In the genomic region with DNA sequence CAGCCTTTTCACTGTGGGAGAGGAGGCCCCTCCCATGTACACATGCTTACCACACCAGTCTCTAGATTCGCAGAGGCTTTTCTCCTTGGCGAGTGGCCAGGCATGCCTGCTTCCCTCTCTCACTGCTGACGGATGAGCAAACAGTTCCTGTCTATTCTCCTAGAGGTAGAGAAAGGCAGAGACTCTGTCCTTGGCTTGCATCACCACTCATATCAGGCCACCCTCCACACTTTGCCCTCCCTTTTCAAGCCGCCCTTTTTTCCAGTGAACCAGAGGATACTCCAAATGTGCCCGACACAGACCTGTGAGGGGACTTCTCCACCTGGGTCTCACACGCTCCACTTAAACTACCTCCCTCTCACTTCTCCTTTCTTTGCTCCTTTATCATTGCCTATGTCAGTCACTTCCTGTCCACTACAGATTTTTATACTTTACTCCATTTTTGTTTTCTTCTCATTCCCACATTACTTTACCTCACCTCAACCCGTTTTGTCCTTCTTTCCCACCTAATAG, we compare ENCODE assay signal across 9 cellular contexts.
A peak's percentile ranks its signal among the peaks of the same experiment; 100 is the strongest.
DNase-seq lines count a peak whose midpoint lies in the region; ATAC-seq and TF ChIP-seq lines count a peak whose summit lies in the region.
"Had no signal": no experiment of that assay in that cellular context is flagged by ENCODE, and none has a peak within 500 bp of the region (broad histone marks: within the 10 kb centered on the region; RNA-seq: fewer than 3 reads in every experiment).

No MANE protein-coding gene starts in this region.

- no peaks in the 10 kb centered on the region for H3K36me3 ChIP-seq in mammary epithelial cell (ENCODE audit: insufficient read depth, low read length)
- H3K36me3 ChIP-seq in lung (ENCODE audit: control insufficient read depth in 2 of 2, insufficient read depth in 2 of 2, low read length in 2 of 2) = no peaks in the 10 kb centered on the region
- H3K36me3 ChIP-seq: BLaER1 treated with 17β-estradiol and CSF1 and Interleukin-3, amounts not matched to agents 10 nM and 100 nM had no signal

- intact Hi-C loops in mammary epithelial cell (cut with micrococcal nuclease) = loop anchor here (10.0 kb wide), 1 partner anchor 343 kb away; no protein-coding TSS in a partner anchor

- no peak for TF ChIP-seq CTCF in mammary epithelial cell (conservative IDR thresholded peaks at IDR 0.05 in 1 of 2, IDR thresholded peaks at IDR 0.05 in 1 of 2; ENCODE audit: extremely low read depth in 1 of 2, insufficient read depth in 1 of 2, low read depth in 1 of 2, low read length in 2 of 2)
- TF ChIP-seq CTCF in lung (IDR thresholded peaks at IDR 0.05; ENCODE audit: control extremely low read depth, extremely low read depth) = no peak

- no peaks in the 10 kb centered on the region for H3K79me2 ChIP-seq in mammary epithelial cell (ENCODE audit: insufficient read depth, low read length)

- in situ Hi-C loops in mammary epithelial cell (cut with MboI; ENCODE audit: low sequenced_read_pairs in 2 of 2) = no loop called here

- BruUV-seq in mammary epithelial cell (replicated peaks; lab: Mats Ljungman, UMichigan) = no TSS peak

- no peaks in the 10 kb centered on the region for H4K20me1 ChIP-seq in mammary epithelial cell (ENCODE audit: insufficient read depth, low read length)
- H4K20me1 ChIP-seq: BLaER1 treated with 17β-estradiol and CSF1 and Interleukin-3, amounts not matched to agents 10 nM and 100 nM had no signal

- dilution Hi-C loops in mammary epithelial cell (cut with HindIII; ENCODE audit: low sequenced_read_pairs) = no loop called here

- H3K27me3 ChIP-seq in mammary epithelial cell (ENCODE audit: insufficient read depth, low read length) (no peaks in the 10 kb centered on the region), lung (ENCODE audit: control insufficient read depth, insufficient read depth) (no peaks in the 10 kb centered on the region)
- H3K27me3 ChIP-seq: BLaER1 treated with 17β-estradiol and CSF1 and Interleukin-3, amounts not matched to agents 10 nM and 100 nM had no signal

- peak; percentile 26 for DNase-seq in SIG-M5 treated with dmso at 0.1 percent for 504 hours (lab: John Stamatoyannopoulos, UW; ENCODE audit: unreplicated experiment)
- DNase-seq in SIG-M5 (lab: John Stamatoyannopoulos, UW) = no peak
- peak; percentile 47 for DNase-seq in NCI-H460 (ENCODE audit: extremely low read depth, low read depth)
- peak; percentile 34 for DNase-seq in mammary epithelial cell
- DNase-seq in lung (ENCODE audit: low spot score) = peak; percentile 77
- no peak for DNase-seq in stimulated activated CD4-positive, alpha-beta T cell treated with anti-CD3 and anti-CD28 coated beads, Interleukin-12 subunit alpha, Interleukin-12 subunit beta, amount 100 ng/mL, for 4 hours
- no peak for DNase-seq in stimulated activated CD4-positive, alpha-beta T cell treated with anti-CD3 and anti-CD28 coated beads, Interleukin-2, amount 100 ng/mL, for 48 hours

- no peak overlapping the region for H3K4me2 ChIP-seq in mammary epithelial cell (ENCODE audit: insufficient read depth, low read depth, low read length)

- peak; percentile 80 for ATAC-seq in HG03108 (IDR thresholded peaks at IDR 0.05; ENCODE audit: unreplicated experiment)
- peak; percentile 72 for ATAC-seq in lung (ENCODE audit: insufficient read depth, low FRiP score)

- no peak overlapping the region for H3K9ac ChIP-seq in mammary epithelial cell (ENCODE audit: insufficient read depth, low read length)
- H3K9ac ChIP-seq: BLaER1 treated with 17β-estradiol and CSF1 and Interleukin-3, amounts not matched to agents 10 nM and 100 nM had no signal

- H3K27ac ChIP-seq in mammary epithelial cell (ENCODE audit: insufficient read depth, low read depth, low read length) (no peak overlapping the region), lung (ENCODE audit: low read depth in 1 of 2, low read length in 1 of 2) (peak overlapping the region in 1 of 2 donors; percentile 27)

- 38% methylated on average over 7 of the region's 7 CpGs for WGBS in mammary epithelial cell (ENCODE audit: low coverage, missing lambda C conversion rate)
- 19 to 29% methylated on average over 7 of the region's 7 CpGs for WGBS in lung, 2 donors

- H3K4me3 ChIP-seq in mammary epithelial cell (replicated peaks in 1 of 3; ENCODE audit: insufficient read depth in 1 of 3, low read depth in 2 of 3, low read length in 3 of 3) (no peak overlapping the region), lung (no peak overlapping the region)
- H3K4me3 ChIP-seq: BLaER1 treated with 17β-estradiol and CSF1 and Interleukin-3, amounts not matched to agents 10 nM and 100 nM had no signal

- peak overlapping the region; percentile 43 for H2AFZ ChIP-seq in mammary epithelial cell (ENCODE audit: low read depth, low read length)

- CTCF ChIA-PET in mammary epithelial cell (lab: Charles Lee; ENCODE audit: low non-redundant PET) = no interaction called here

- peaks cover 8% of the 10 kb centered on the region for H3K4me1 ChIP-seq in mammary epithelial cell (ENCODE audit: insufficient read depth, low read length)
- H3K4me1 ChIP-seq in lung (ENCODE audit: control insufficient read depth in 2 of 2, insufficient read depth in 2 of 2, low read length in 2 of 2) = peaks cover 0 to 5% of the 10 kb centered on the region in 2 donors

- no peaks in the 10 kb centered on the region for H3K9me3 ChIP-seq in mammary epithelial cell (replicated peaks; ENCODE audit: insufficient read depth, low read length)
- no peaks in the 10 kb centered on the region for H3K9me3 ChIP-seq in lung (ENCODE audit: control insufficient read depth in 2 of 2, insufficient read depth in 1 of 2, low read length in 1 of 2)
- H3K9me3 ChIP-seq: BLaER1 treated with 17β-estradiol and CSF1 and Interleukin-3, amounts not matched to agents 10 nM and 100 nM had no signal

Comparison
In these comparisons a context has a peak if more than half of its experiments do, and no peak if none do; other contexts are left out.
1. DNase-seq: peak in SIG-M5 treated with dmso at 0.1 percent for 504 hours (single experiment), NCI-H460 (single experiment), mammary epithelial cell (single experiment) and lung (single experiment); none in SIG-M5 (single experiment), stimulated activated CD4-positive, alpha-beta T cell treated with anti-CD3 and anti-CD28 coated beads, Interleukin-12 subunit alpha, Interleukin-12 subunit beta, amount 100 ng/mL, for 4 hours (single experiment) and stimulated activated CD4-positive, alpha-beta T cell treated with anti-CD3 and anti-CD28 coated beads, Interleukin-2, amount 100 ng/mL, for 48 hours (0 of 2).